ENCODE assay signal across 18 cellular contexts in genomic region chr1:208979776-208980175, GRCh38.
A peak's percentile ranks its signal among the peaks of the same experiment; 100 is the strongest.
DNase-seq lines count a peak whose midpoint lies in the region; ATAC-seq and TF ChIP-seq lines count a peak whose summit lies in the region.
"Had no signal": no experiment of that assay in that cellular context is flagged by ENCODE, and none has a peak within 500 bp of the region (broad histone marks: within the 10 kb centered on the region; RNA-seq: fewer than 3 reads in every experiment).

No MANE protein-coding gene starts in this region.

- no peaks in the 10 kb centered on the region for H3K4me1 Mint-ChIP-seq in activated naive CD8-positive, alpha-beta T cell treated with anti-CD3 and anti-CD28 coated beads for 36 hours
- H3K4me1 Mint-ChIP-seq: B cell; CD4-positive, CD25-positive, alpha-beta regulatory T cell had no signal

- H3K4me3 Mint-ChIP-seq in activated naive CD8-positive, alpha-beta T cell treated with anti-CD3 and anti-CD28 coated beads for 36 hours: no peak overlapping the region
- H3K4me3 Mint-ChIP-seq: B cell; CD4-positive, CD25-positive, alpha-beta regulatory T cell; H9 had no signal

- H3K14ac ChIP-seq in mesenchymal stem cell (ENCODE audit: low read length in 2 of 2): no peak overlapping the region

- no peak overlapping the region for H3K4ac ChIP-seq in mesenchymal stem cell (ENCODE audit: low read depth in 1 of 2, low read length in 2 of 2)

- no peak overlapping the region for H2BK5ac ChIP-seq in mesenchymal stem cell (ENCODE audit: low read depth, low read length, poor library complexity, severe bottlenecking)

- H3K9me3 Mint-ChIP-seq in activated naive CD8-positive, alpha-beta T cell treated with anti-CD3 and anti-CD28 coated beads for 36 hours: no peaks in the 10 kb centered on the region
- H3K9me3 Mint-ChIP-seq: H9 had no signal

- H2BK15ac ChIP-seq in mesenchymal stem cell (ENCODE audit: low read depth, poor library complexity, severe bottlenecking): no peak overlapping the region

- no peaks in the 10 kb centered on the region for H3K36me3 ChIP-seq in RWPE2 (ENCODE audit: low read depth)
- no peaks in the 10 kb centered on the region for H3K36me3 ChIP-seq in mesenchymal stem cell (ENCODE audit: control insufficient read depth in 1 of 2, insufficient read depth in 2 of 2, low read depth in 1 of 2, low read length in 2 of 2)

- H3K18ac ChIP-seq in mesenchymal stem cell (ENCODE audit: low read depth in 1 of 2, low read length in 2 of 2): no peak overlapping the region

- peaks cover 9% of the 10 kb centered on the region for H3K27me3 Mint-ChIP-seq in activated naive CD8-positive, alpha-beta T cell treated with anti-CD3 and anti-CD28 coated beads for 36 hours
- H3K27me3 Mint-ChIP-seq: B cell; CD4-positive, CD25-positive, alpha-beta regulatory T cell had no signal

- no peak overlapping the region for H3K4me3 ChIP-seq in RWPE2 (ENCODE audit: severe bottlenecking)
- no peak overlapping the region for H3K4me3 ChIP-seq in mesenchymal stem cell (ENCODE audit: insufficient read depth in 1 of 2, low read depth in 1 of 2, low read length in 2 of 2)
- H3K4me3 ChIP-seq: K562 had no signal

- peak overlapping the region; percentile 39 for H3K27ac ChIP-seq in RWPE2 (ENCODE audit: poor library complexity, severe bottlenecking)
- H3K27ac ChIP-seq in epithelial cell of prostate: peak overlapping the region; percentile 58
- no peak overlapping the region for H3K27ac ChIP-seq in mesenchymal stem cell (ENCODE audit: low read length, poor library complexity, severe bottlenecking)
- H3K27ac ChIP-seq: 22Rv1 had no signal

- peak; percentile 56; the same call in 2 of the 3 replicates for ATAC-seq in RWPE2 (ENCODE audit: low read depth)
- ATAC-seq in HG02763 (IDR thresholded peaks at IDR 0.05; ENCODE audit: unreplicated experiment): no peak
- ATAC-seq: K562, Panc1 had no signal

- no peak for TF ChIP-seq CTCF in RWPE2 (IDR thresholded peaks at IDR 0.05; ENCODE audit: poor library complexity, severe bottlenecking)

- H3K4me2 ChIP-seq in mesenchymal stem cell (ENCODE audit: low read length, poor library complexity, severe bottlenecking): no peak overlapping the region

- H3K36me3 Mint-ChIP-seq in activated naive CD8-positive, alpha-beta T cell treated with anti-CD3 and anti-CD28 coated beads for 36 hours: no peaks in the 10 kb centered on the region
- H3K36me3 Mint-ChIP-seq: CD4-positive, CD25-positive, alpha-beta regulatory T cell had no signal

- no peak overlapping the region for H2BK120ac ChIP-seq in mesenchymal stem cell (ENCODE audit: low read depth, low read length)

- peak overlapping the region; percentile 82 for H2AK5ac ChIP-seq in mesenchymal stem cell (ENCODE audit: low read length, severe bottlenecking)

- H3K27me3 ChIP-seq in RWPE2 (ENCODE audit: insufficient read depth, poor library complexity, severe bottlenecking) (no peaks in the 10 kb centered on the region), mesenchymal stem cell (ENCODE audit: control insufficient read depth in 1 of 2, insufficient read depth in 1 of 2, low read length in 2 of 2) (no peaks in the 10 kb centered on the region)

- no peak overlapping the region for H2BK12ac ChIP-seq in mesenchymal stem cell (ENCODE audit: low read length in 2 of 2)

- H4K91ac ChIP-seq in mesenchymal stem cell (ENCODE audit: low read length): no peak overlapping the region

- H3K27ac Mint-ChIP-seq in activated naive CD8-positive, alpha-beta T cell treated with anti-CD3 and anti-CD28 coated beads for 36 hours: no peak overlapping the region
- H3K27ac Mint-ChIP-seq: B cell; CD4-positive, CD25-positive, alpha-beta regulatory T cell; H9 had no signal

- no peak overlapping the region for H4K8ac ChIP-seq in mesenchymal stem cell (ENCODE audit: low read length)

- no peak overlapping the region for H2AFZ ChIP-seq in mesenchymal stem cell (ENCODE audit: low read depth, low read length)

- H3K9ac ChIP-seq in mesenchymal stem cell (ENCODE audit: low read length): no peak overlapping the region

- DNase-seq in DMS53 (lab: John Stamatoyannopoulos, UW) (peak; percentile 16), DMS53 treated with DMSO at 0.1 percent for 48 hours (lab: John Stamatoyannopoulos, UW; ENCODE audit: unreplicated experiment) (no peak), RWPE2 (ENCODE audit: low spot score) (no peak), epithelial cell of prostate (ENCODE audit: low read depth, low spot score) (no peak), mesenchymal stem cell (no peak), NOMO-1 treated with dmso at 0.1 percent for 144 hours (lab: John Stamatoyannopoulos, UW; ENCODE audit: unreplicated experiment) (no peak)
- no peak for DNase-seq in activated naive CD8-positive, alpha-beta T cell treated with anti-CD3 and anti-CD28 coated beads for 36 hours
- DNase-seq: CD4-positive, CD25-positive, alpha-beta regulatory T cell; DMS79; H9; NCI-H1048; NCI-H524; SHP77 treated with DMSO at 0.1 percent for 48 hours had no signal

- no peaks in the 10 kb centered on the region for H3K9me3 ChIP-seq in RWPE2 (ENCODE audit: severe bottlenecking)
- no peaks in the 10 kb centered on the region for H3K9me3 ChIP-seq in mesenchymal stem cell (ENCODE audit: control insufficient read depth, low read length)

- no peaks in the 10 kb centered on the region for H3K79me1 ChIP-seq in mesenchymal stem cell (replicated peaks; ENCODE audit: low read length, poor library complexity, severe bottlenecking)

- H3K23ac ChIP-seq in mesenchymal stem cell (ENCODE audit: low read length in 2 of 2): no peak overlapping the region

- H3K4me1 ChIP-seq in RWPE2 (ENCODE audit: insufficient read depth, poor library complexity, severe bottlenecking) (peaks cover 29% of the 10 kb centered on the region), mesenchymal stem cell (ENCODE audit: control insufficient read depth, insufficient read depth, low read depth, low read length) (no peaks in the 10 kb centered on the region)

- no CpG with 5 or more reads among the region's 1 CpG for WGBS in mesenchymal stem cell
